In genomic region chr5:474232-474825, GRCh38 we compare ENCODE assay signal across 8 cellular contexts. TPM values are rescaled to one million over a fixed set of nuclear protein-coding genes. Genes with fewer than 3 reads are reported as not detected.
DNase-seq lines count a peak whose midpoint lies in the region; TF ChIP-seq lines count a peak whose summit lies in the region.
"Not testable (repeated sequence)": the region's sequence is repeated elsewhere in the genome, so short reads cannot be mapped to it uniquely, and the experiment has no call there.

No MANE protein-coding gene starts in this region.

- peak overlapping the region; percentile 69; the same call in 1 of the 2 replicates for H3K9ac ChIP-seq in ES-I3 (ENCODE audit: low read depth, low read length)
- not testable (repeated sequence) for H3K9ac ChIP-seq in rectal smooth muscle tissue (ENCODE audit: low read length)

- not testable (repeated sequence) for H3K9me3 Mint-ChIP-seq in activated CD4-positive, alpha-beta T cell treated with anti-CD3 and anti-CD28 coated beads, Interleukin-2, amount 10 ng/mL, durations not matched to agents 7 days and 5 days; brain

- H3K27me3 ChIP-seq in rectal smooth muscle tissue (ENCODE audit: control insufficient read depth, insufficient read depth, low read length) = peaks cover 32% of the 10 kb centered on the region

- H3K4me3 Mint-ChIP-seq in activated CD4-positive, alpha-beta T cell treated with anti-CD3 and anti-CD28 coated beads, Interleukin-2, amount 10 ng/mL, durations not matched to agents 7 days and 5 days = peak overlapping the region; percentile 65
- peak overlapping the region in 4 of 5 experiments; percentile 86 to 96 (median 89) for H3K4me3 Mint-ChIP-seq in brain

- H3K27me3 Mint-ChIP-seq in activated CD4-positive, alpha-beta T cell treated with anti-CD3 and anti-CD28 coated beads, Interleukin-2, amount 10 ng/mL, durations not matched to agents 7 days and 5 days = not testable (repeated sequence)
- peaks cover 21% of the 10 kb centered on the region for H3K27me3 Mint-ChIP-seq in brain

- not testable (repeated sequence) for TF ChIP-seq POLR2A in NB4 (IDR thresholded peaks at IDR 0.05; ENCODE audit: extremely low read depth, insufficient read length)

- not testable (repeated sequence) for H3K36me3 ChIP-seq in ES-I3 (ENCODE audit: insufficient read depth, low read length); rectal smooth muscle tissue (ENCODE audit: control insufficient read depth, insufficient read depth, low read length); urinary bladder (ENCODE audit: insufficient read depth)

- H3K9me3 ChIP-seq in ES-I3 (ENCODE audit: control insufficient read depth, insufficient read depth, low read length) = not testable (repeated sequence)

- H3K4me1 Mint-ChIP-seq in activated CD4-positive, alpha-beta T cell treated with anti-CD3 and anti-CD28 coated beads, Interleukin-2, amount 10 ng/mL, durations not matched to agents 7 days and 5 days = peaks cover 22% of the 10 kb centered on the region
- peaks cover 24% of the 10 kb centered on the region for H3K4me1 Mint-ChIP-seq in brain

- not testable (repeated sequence) for H3K4me1 ChIP-seq in ES-I3 (ENCODE audit: insufficient read depth, low read length); rectal smooth muscle tissue (ENCODE audit: control insufficient read depth, insufficient read depth, low read length); urinary bladder (ENCODE audit: insufficient read depth)

- not testable (repeated sequence) for H3K27ac Mint-ChIP-seq in activated CD4-positive, alpha-beta T cell treated with anti-CD3 and anti-CD28 coated beads, Interleukin-2, amount 10 ng/mL, durations not matched to agents 7 days and 5 days
- H3K27ac Mint-ChIP-seq in brain = peak overlapping the region in 1 of 5 experiments; percentile 82

- POLR2A ChIA-PET in activated CD4-positive, alpha-beta T cell treated with anti-CD3 and anti-CD28 coated beads, Interleukin-2, amount 10 ng/mL, durations not matched to agents 7 days and 5 days (lab: Charles Lee) = not testable (repeated sequence)

- CTCF ChIA-PET in activated CD4-positive, alpha-beta T cell treated with anti-CD3 and anti-CD28 coated beads, Interleukin-2, amount 10 ng/mL, durations not matched to agents 7 days and 5 days (lab: Charles Lee) = interaction anchor here (0.8 to 2.8 kb wide), 6 partner anchors 11 to 1171 kb away, joined by 3 to 10 read pairs (median 4); no protein-coding TSS in a partner anchor

- H3K27ac ChIP-seq in rectal smooth muscle tissue (ENCODE audit: low read depth, low read length); urinary bladder (ENCODE audit: low read depth): not testable (repeated sequence)

- H3K36me3 Mint-ChIP-seq in activated CD4-positive, alpha-beta T cell treated with anti-CD3 and anti-CD28 coated beads, Interleukin-2, amount 10 ng/mL, durations not matched to agents 7 days and 5 days (ENCODE audit: low read depth) = peaks cover 17% of the 10 kb centered on the region
- not testable (repeated sequence) for H3K36me3 Mint-ChIP-seq in brain

- whole genome bisulfite sequencing in urinary bladder = 0% methylated on average over 14 of the region's 50 CpGs

- DNase-seq in NB4 (ENCODE audit: low read depth); activated CD4-positive, alpha-beta T cell treated with anti-CD3 and anti-CD28 coated beads, Interleukin-2, amount 10 ng/mL, durations not matched to agents 7 days and 5 days: not testable (repeated sequence)
- DNase-seq in fibroblast of the aortic adventitia (ENCODE audit: low read depth) (peak; percentile 18), mesenteric fat pad (ENCODE audit: low spot score) (peak; percentile 37)

- not testable (repeated sequence) for TF ChIP-seq CTCF in NB4 (IDR thresholded peaks at IDR 0.05; ENCODE audit: low read depth, low read length); brain (conservative IDR thresholded peaks at IDR 0.05); fibroblast of the aortic adventitia (IDR thresholded peaks at IDR 0.05; ENCODE audit: insufficient read depth, low read length)

- H3K4me3 ChIP-seq in NB4 (ENCODE audit: low read depth, low read length) (peak overlapping the region; percentile 81), fibroblast of the aortic adventitia (ENCODE audit: low read depth, low read length) (peak overlapping the region; percentile 76), rectal smooth muscle tissue (ENCODE audit: low read length) (peak overlapping the region; percentile 75), urinary bladder (ENCODE audit: low read depth, low read length) (peak overlapping the region; percentile 86)

RNA-seq across cellular contexts. Expression of gene EXOC3, which starts 31.4 kb away (rescaled TPM):
- 10 to 100 TPM; 65.5 to 79.0 TPM for total RNA-seq in activated CD4-positive, alpha-beta T cell treated with anti-CD3 and anti-CD28 coated beads, Interleukin-2, amount 10 ng/mL, durations not matched to agents 7 days and 5 days
- polyA plus RNA-seq in brain (ENCODE audit: insufficient read depth, low read depth, low replicate concordance) (69.2 TPM), urinary bladder (61.4 TPM)
- total RNA-seq in fibroblast of the aortic adventitia (ENCODE audit: low replicate concordance) (30.1 and 39.8 TPM in 2 replicates), mesenteric fat pad (58.5 TPM), urinary bladder (31.7 TPM)

RNA-seq across cellular contexts. Expression of gene SLC9A3, which starts 49.9 kb away (rescaled TPM):
- total RNA-seq in activated CD4-positive, alpha-beta T cell treated with anti-CD3 and anti-CD28 coated beads, Interleukin-2, amount 10 ng/mL, durations not matched to agents 7 days and 5 days = 1 to 10 TPM; 1.4 to 2.2 TPM
- 19.5 TPM for polyA plus RNA-seq in brain (ENCODE audit: insufficient read depth, low read depth, low replicate concordance)
- 0.25 and 1.8 TPM in 2 replicates for total RNA-seq in fibroblast of the aortic adventitia (ENCODE audit: low replicate concordance)
- total RNA-seq in mesenteric fat pad = 1.1 TPM
- total RNA-seq in urinary bladder = 2.1 TPM
- 2.8 TPM for polyA plus RNA-seq in urinary bladder
